2 cellular contexts compared by ENCODE assay signal in genomic region chr6:43804550-43805223, GRCh38.
TF ChIP-seq lines count a peak whose summit lies in the region.

No MANE protein-coding gene starts in this region.

TF ChIP-seq in GM23338, 12 proteins besides CTCF, POLR2A, EP300 and RAD21 (continued from another document):
- TF ChIP-seq ZNF462 (CRISPR knock-in tag; IDR thresholded peaks at IDR 0.05) (no peak), POLR2AphosphoS5 (IDR thresholded peaks at IDR 0.05; ENCODE audit: low read depth) (no peak), STAT1 (IDR thresholded peaks at IDR 0.05; ENCODE audit: unreplicated experiment) (no peak), EZH2phosphoT487 (IDR thresholded peaks at IDR 0.05; ENCODE audit: unreplicated experiment) (no peak), CREB1 (CRISPR knock-in tag; IDR thresholded peaks at IDR 0.05; ENCODE audit: low read depth) (no peak), REST (IDR thresholded peaks at IDR 0.05; ENCODE audit: unreplicated experiment) (no peak), ETS1 (IDR thresholded peaks at IDR 0.05) (no peak)

TF ChIP-seq in liver, 16 proteins besides CTCF, POLR2A, EP300 and RAD21 (continued from another document):
- peak; percentile 61 for TF ChIP-seq ZBTB33 (IDR thresholded peaks at IDR 0.05)
- TF ChIP-seq FOXA1 (IDR thresholded peaks at IDR 0.05): peak; percentile 79
- peak; percentile 85 for TF ChIP-seq YY1 (IDR thresholded peaks at IDR 0.05)
- TF ChIP-seq FOXA2 (IDR thresholded peaks at IDR 0.05): peak; percentile 83
- TF ChIP-seq SP1 (IDR thresholded peaks at IDR 0.05): peak; percentile 98
- no peak for TF ChIP-seq GABPA (IDR thresholded peaks at IDR 0.05 in 1 of 2, conservative IDR thresholded peaks at IDR 0.05 in 1 of 2)
- TF ChIP-seq ATF3 (IDR thresholded peaks at IDR 0.05): peak; percentile 63
TF ChIP-seq in liver: peak in this region for 14.
